Comparison of ENCODE assay signal across 27 cellular contexts in genomic region chr5:50794812-50795211, GRCh38.
"Had no signal": no experiment of that assay in that cellular context is flagged by ENCODE, and none has a peak within 500 bp of the region (broad histone marks: within the 10 kb centered on the region; RNA-seq: fewer than 3 reads in every experiment).

No MANE protein-coding gene starts in this region.

- H3K9me3 ChIP-seq: spleen, thoracic aorta, upper lobe of left lung had no signal

- H3K27ac ChIP-seq: epithelial cell of prostate, spleen, thoracic aorta, upper lobe of left lung had no signal

- ATAC-seq: activated naive CD8-positive, alpha-beta T cell treated with anti-CD3 and anti-CD28 coated beads, Interleukin-2, amount 50 U/mL, for 24 hours; left ventricle myocardium superior; naive thymus-derived CD4-positive, alpha-beta T cell; right cardiac atrium; T-cell had no signal

- H3K9me3 Mint-ChIP-seq: activated T-helper 1 cell treated with anti-CD3 and anti-CD28 coated beads, Interleukin-12 subunit alpha, Interleukin-12 subunit beta, Interleukin-2, Interleukin-4 antibody, amounts not matched to agents 30 ng/mL and 10 ng/mL and 1 ng/mL, durations not matched to agents 14 hours and 24 hours and 36 hours; T-helper 2 cell treated with Interferon-gamma antibody and Interleukin-4, amounts not matched to agents 5 μg/mL and 100 μg/mL, for 36 hours had no signal

- H3K4me3 ChIP-seq: spleen, thoracic aorta, upper lobe of left lung had no signal

- H3K4me1 ChIP-seq: spleen, upper lobe of left lung had no signal

- H3K27me3 ChIP-seq: spleen, upper lobe of left lung had no signal

- H3K27me3 Mint-ChIP-seq: activated naive CD4-positive, alpha-beta T cell treated with anti-CD3 and anti-CD28 coated beads, Interleukin-2, amount 50 U/mL, for 24 hours; activated naive CD8-positive, alpha-beta T cell treated with anti-CD3 and anti-CD28 coated beads, Interleukin-2, amount 50 U/mL, for 24 hours; naive thymus-derived CD4-positive, alpha-beta T cell; T-cell had no signal

- H3K27ac Mint-ChIP-seq: activated naive CD4-positive, alpha-beta T cell treated with anti-CD3 and anti-CD28 coated beads, Interleukin-2, amount 50 U/mL, for 24 hours; activated naive CD8-positive, alpha-beta T cell treated with anti-CD3 and anti-CD28 coated beads, Interleukin-2, amount 50 U/mL, for 24 hours; activated T-helper 1 cell treated with anti-CD3 and anti-CD28 coated beads, Interleukin-12 subunit alpha, Interleukin-12 subunit beta, Interleukin-2, Interleukin-4 antibody, amounts not matched to agents 30 ng/mL and 10 ng/mL and 1 ng/mL, durations not matched to agents 14 hours and 24 hours and 36 hours; mesothelial cell of epicardium; T-helper 2 cell treated with Interferon-gamma antibody and Interleukin-4, amounts not matched to agents 5 μg/mL and 100 μg/mL, for 36 hours had no signal

- H3K4me1 Mint-ChIP-seq: activated naive CD4-positive, alpha-beta T cell treated with anti-CD3 and anti-CD28 coated beads, Interleukin-2, amount 50 U/mL, for 24 hours; activated naive CD8-positive, alpha-beta T cell treated with anti-CD3 and anti-CD28 coated beads, Interleukin-2, amount 50 U/mL, for 24 hours; mesothelial cell of epicardium had no signal

- H3K4me3 Mint-ChIP-seq: activated naive CD4-positive, alpha-beta T cell treated with anti-CD3 and anti-CD28 coated beads, Interleukin-2, amount 50 U/mL, for 24 hours; activated naive CD8-positive, alpha-beta T cell treated with anti-CD3 and anti-CD28 coated beads, Interleukin-2, amount 50 U/mL, for 24 hours; activated T-helper 1 cell treated with anti-CD3 and anti-CD28 coated beads, Interleukin-12 subunit alpha, Interleukin-12 subunit beta, Interleukin-2, Interleukin-4 antibody, amounts not matched to agents 30 ng/mL and 10 ng/mL and 1 ng/mL, durations not matched to agents 14 hours and 24 hours and 36 hours; mesothelial cell of epicardium; naive thymus-derived CD4-positive, alpha-beta T cell; neural crest cell; T-cell; T-helper 2 cell treated with Interferon-gamma antibody and Interleukin-4, amounts not matched to agents 5 μg/mL and 100 μg/mL, for 36 hours had no signal

- DNase-seq: activated CD4-positive, alpha-beta T cell treated with anti-CD3 and anti-CD28 coated beads for 4 hours; activated CD4-positive, alpha-beta T cell treated with anti-CD3 and anti-CD28 coated beads, Interleukin-2, amount 50 U/mL, for 4 hours; activated CD8-positive, alpha-beta memory T cell treated with anti-CD3 and anti-CD28 coated beads, Interleukin-2, amount 50 U/mL, for 4 hours; activated gamma-delta T cell; activated naive CD8-positive, alpha-beta T cell treated with anti-CD3 and anti-CD28 coated beads, Interleukin-2, amount 50 U/mL, for 24 hours; activated T-cell treated with anti-CD3 and anti-CD28 coated beads, Interleukin-2, amount 50 U/mL, for 1 hour; amygdala; central memory CD4-positive, alpha-beta T cell; dermis blood vessel endothelial cell; effector CD4-positive, alpha-beta T cell; islet precursor cell; left ventricle myocardium superior; naive thymus-derived CD4-positive, alpha-beta T cell; right cardiac atrium; spleen; stimulated activated CD4-positive, alpha-beta T cell treated with anti-CD3 and anti-CD28 coated beads, Interleukin-2, amount 100 ng/mL, for 48 hours; stimulated activated naive CD4-positive, alpha-beta T cell treated with Interleukin-2 at 50 U/mL for 16 hours; T-cell; upper lobe of left lung had no signal

- H3K36me3 ChIP-seq: thoracic aorta had no signal

- FAIRE-seq: frontal cortex had no signal
